ENCODE assay signal across 8 cellular contexts in genomic region chr7:107580716-107581383, GRCh38. TPM values are rescaled to one million over a fixed set of nuclear protein-coding genes. Genes with fewer than 3 reads are reported as not detected.
DNase-seq lines count a peak whose midpoint lies in the region; ATAC-seq and TF ChIP-seq lines count a peak whose summit lies in the region.

No MANE protein-coding gene starts in this region.

- H3K79me2 ChIP-seq in HCT116 (ENCODE audit: insufficient read depth, low read length) = peaks cover 32% of the 10 kb centered on the region

- H3K36me3 ChIP-seq in HCT116 (ENCODE audit: control insufficient read depth in 1 of 2, insufficient read depth in 2 of 2, low read length in 2 of 2) (0 out of 4 replicates have a peak, but pooled peaks cover 2 to 8% of the 10 kb centered on the region in 2 experiments), skeletal muscle tissue (ENCODE audit: control insufficient read depth in 3 of 3, insufficient read depth in 3 of 3, low read length in 3 of 3) (peaks cover 3 to 14% (median 5%) of the 10 kb centered on the region in 3 donors)

- DNase-seq in HCT116 (ENCODE audit: low read depth, low spot score) (no peak), glutamatergic neuron (no peak), iPS-NIHi7 (ENCODE audit: extremely low spot score) (no peak), retina (no peak), NCI-H128 (lab: John Stamatoyannopoulos, UW; ENCODE audit: unreplicated experiment) (no peak)

- H3K9me3 ChIP-seq in HCT116 (ENCODE audit: control insufficient read depth in 1 of 2, insufficient read depth in 1 of 2, low read depth in 1 of 2, low read length in 2 of 2) (no peaks in the 10 kb centered on the region), skeletal muscle tissue (ENCODE audit: control insufficient read depth in 3 of 3, low read length in 3 of 3) (no peaks in the 10 kb centered on the region)

- ATAC-seq in HCT116 = no peak
- no peak for ATAC-seq in GM19397 (IDR thresholded peaks at IDR 0.05; ENCODE audit: unreplicated experiment)

- no peak for TF ChIP-seq CTCF in HCT116 (IDR thresholded peaks at IDR 0.05 in 2 of 3, conservative IDR thresholded peaks at IDR 0.05 in 1 of 3; ENCODE audit: borderline replicate concordance in 1 of 3, insufficient read depth in 1 of 3, low read depth in 2 of 3, low read length in 2 of 3)
- peak; percentile 31 for TF ChIP-seq CTCF in VCaP (conservative IDR thresholded peaks at IDR 0.05)
- TF ChIP-seq CTCF in glutamatergic neuron (IDR thresholded peaks at IDR 0.05; ENCODE audit: partially characterized antibody, unreplicated experiment) = no peak

- H3K27ac ChIP-seq in HCT116 (ENCODE audit: low read depth, low read length) (peak overlapping the region; percentile 81), VCaP (peak overlapping the region; percentile 88), skeletal muscle tissue (ENCODE audit: low read depth, low read length) (peak overlapping the region; percentile 92)

- intact Hi-C loops in HCT116 (cut with micrococcal nuclease) = loop anchor here (10.0 kb wide), 3 partner anchors 144 to 386 kb away; no protein-coding TSS in a partner anchor

- TSS peak; percentile 59 for BruUV-seq in HCT116 (replicated peaks; lab: Mats Ljungman, UMichigan)

- no peaks in the 10 kb centered on the region for H3K9me3 Mint-ChIP-seq in glutamatergic neuron (ENCODE audit: unreplicated experiment)

- H3K27me3 ChIP-seq in HCT116 (ENCODE audit: insufficient read depth, low read length) = no peaks in the 10 kb centered on the region
- H3K27me3 ChIP-seq in skeletal muscle tissue (ENCODE audit: control insufficient read depth in 3 of 3, insufficient read depth in 3 of 3, low read length in 3 of 3) = no peaks in the 10 kb centered on the region

- peak overlapping the region; percentile 77 for H3K4me2 ChIP-seq in HCT116 (ENCODE audit: low read length)

- H2AFZ ChIP-seq in HCT116 (ENCODE audit: low read depth, low read length, poor library complexity, severe bottlenecking) = no peak overlapping the region

- no peak for TF ChIP-seq POLR2A in HCT116 (IDR thresholded peaks at IDR 0.05; ENCODE audit: borderline replicate concordance, extremely low read depth, insufficient read depth, insufficient read length)

- peaks cover 1% of the 10 kb centered on the region for H3K27me3 Mint-ChIP-seq in glutamatergic neuron (ENCODE audit: unreplicated experiment)

- RAD21 ChIA-PET in HCT116 (lab: Charles Lee; ENCODE audit: low non-redundant PET in 1 of 2, low total read pairs in 2 of 2, uncharacterized antibody in 2 of 2, unreplicated experiment in 2 of 2) = no interaction called here

- H3K4me1 ChIP-seq in HCT116 (ENCODE audit: control insufficient read depth in 1 of 2, insufficient read depth in 2 of 2, low read length in 2 of 2) = peaks cover 2 to 14% of the 10 kb centered on the region in 2 experiments; a peak in 3 of 4 replicates
- H3K4me1 ChIP-seq in skeletal muscle tissue (ENCODE audit: control insufficient read depth in 3 of 3, insufficient read depth in 3 of 3, low read length in 3 of 3) = peaks cover 6 to 11% (median 6%) of the 10 kb centered on the region in 3 donors

- H3K4me1 Mint-ChIP-seq in glutamatergic neuron (ENCODE audit: low read depth, unreplicated experiment) = no peaks in the 10 kb centered on the region

- peak overlapping the region; percentile 86 for H3K4me3 Mint-ChIP-seq in glutamatergic neuron (ENCODE audit: unreplicated experiment)

- POLR2A ChIA-PET in HCT116 (lab: Charles Lee) = no interaction called here

- no peaks in the 10 kb centered on the region for H4K20me1 ChIP-seq in HCT116 (ENCODE audit: insufficient read depth)

- no peak overlapping the region for H3K27ac Mint-ChIP-seq in glutamatergic neuron (ENCODE audit: unreplicated experiment)

- H3K4me3 ChIP-seq in HCT116 (replicated peaks in 1 of 2; ENCODE audit: low read depth in 1 of 2, low read length in 2 of 2) (peak overlapping the region; percentile 76 to 82), skeletal muscle tissue (ENCODE audit: low read length in 3 of 3) (peak overlapping the region; percentile 68 to 86 (median 83))

- no peaks in the 10 kb centered on the region for H3K9me2 ChIP-seq in HCT116 (ENCODE audit: insufficient read depth)

- no peaks in the 10 kb centered on the region for H3K36me3 Mint-ChIP-seq in glutamatergic neuron (ENCODE audit: unreplicated experiment)

- peak overlapping the region; percentile 75 for H3K9ac ChIP-seq in HCT116 (ENCODE audit: low read length)
- peak overlapping the region; percentile 89 to 94 (median 94) for H3K9ac ChIP-seq in skeletal muscle tissue (ENCODE audit: low read depth in 1 of 3, low read length in 3 of 3)

- TF ChIP-seq RAD21 in HCT116 (IDR thresholded peaks at IDR 0.05; ENCODE audit: low read depth) = no peak

- CTCF ChIA-PET in HCT116 (lab: Charles Lee) = no interaction called here

TF ChIP-seq in HCT116, 20 proteins besides CTCF, POLR2A, EP300 and RAD21 (continues in another document):
- TF ChIP-seq ELF1 (IDR thresholded peaks at IDR 0.05; ENCODE audit: borderline replicate concordance, low read depth) (no peak), EGR1 (IDR thresholded peaks at IDR 0.05; ENCODE audit: low read depth) (no peak), CBX3 (IDR thresholded peaks at IDR 0.05; ENCODE audit: low read depth) (no peak), ZNF274 (IDR thresholded peaks at IDR 0.05; ENCODE audit: low read depth, low read length) (no peak), TCF7L2 (IDR thresholded peaks at IDR 0.05; ENCODE audit: borderline replicate concordance, extremely low read depth, insufficient read depth, insufficient read length) (no peak), SRF (IDR thresholded peaks at IDR 0.05; ENCODE audit: low read depth) (no peak), EZH2 (IDR thresholded peaks at IDR 0.05) (no peak), CEBPB (IDR thresholded peaks at IDR 0.05; ENCODE audit: low read depth) (no peak), REST (IDR thresholded peaks at IDR 0.05; ENCODE audit: low read depth) (no peak), MAX (IDR thresholded peaks at IDR 0.05) (no peak), ZBTB33 (IDR thresholded peaks at IDR 0.05; ENCODE audit: extremely low read depth, insufficient replicate concordance, low read length) (no peak), POLR2AphosphoS5 (IDR thresholded peaks at IDR 0.05; ENCODE audit: low read depth, low read length) (no peak), EZH2phosphoT487 (IDR thresholded peaks at IDR 0.05; ENCODE audit: borderline replicate concordance) (no peak), ZFX (IDR thresholded peaks at IDR 0.05) (no peak), FOSL1 (IDR thresholded peaks at IDR 0.05; ENCODE audit: low read depth) (no peak)
- TF ChIP-seq, protein P1, sequence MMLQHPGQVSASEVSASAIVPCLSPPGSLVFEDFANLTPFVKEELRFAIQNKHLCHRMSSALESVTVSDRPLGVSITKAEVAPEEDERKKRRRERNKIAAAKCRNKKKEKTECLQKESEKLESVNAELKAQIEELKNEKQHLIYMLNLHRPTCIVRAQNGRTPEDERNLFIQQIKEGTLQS (IDR thresholded peaks at IDR 0.05) = no peak

RNA-seq across cellular contexts. Expression of gene BCAP29, which starts 0.8 kb away (rescaled TPM):
- 43.2 TPM for total RNA-seq in HCT116 (2021; ENCODE audit: unreplicated experiment)
- 12.0 and 19.9 TPM in 2 replicates for polyA plus RNA-seq in HCT116 (2012)
- total RNA-seq in glutamatergic neuron (ENCODE audit: unreplicated experiment) = 30.1 TPM
- 12.0 TPM for total RNA-seq in skeletal muscle tissue

RNA-seq across cellular contexts. Expression of gene DUS4L, which starts 17.1 kb away (rescaled TPM):
- total RNA-seq in HCT116 (2021; ENCODE audit: unreplicated experiment) = 12.6 TPM
- polyA plus RNA-seq in HCT116 (2012) = 5.2 and 6.8 TPM in 2 replicates
- 11.5 TPM for total RNA-seq in glutamatergic neuron (ENCODE audit: unreplicated experiment)
- 3.1 TPM for total RNA-seq in skeletal muscle tissue

RNA-seq across cellular contexts. Expression of gene COG5, which starts 17.1 kb away (rescaled TPM):
- total RNA-seq in HCT116 (2021; ENCODE audit: unreplicated experiment) = 30.7 TPM
- 18.7 TPM in 2 replicates for polyA plus RNA-seq in HCT116 (2012)
- total RNA-seq in glutamatergic neuron (ENCODE audit: unreplicated experiment) = 29.5 TPM
- total RNA-seq in skeletal muscle tissue = 21.4 TPM
